6 cellular contexts compared by ENCODE assay signal in genomic region chr12:57429473-57430116, GRCh38. TPM values are rescaled to one million over a fixed set of nuclear protein-coding genes. Genes with fewer than 3 reads are reported as not detected.
A peak's percentile ranks its signal among the peaks of the same experiment; 100 is the strongest.
DNase-seq lines count a peak whose midpoint lies in the region; TF ChIP-seq lines count a peak whose summit lies in the region.

No MANE protein-coding gene starts in this region.

- TF ChIP-seq CTCF in ascending aorta (IDR thresholded peaks at IDR 0.05): no peak
- TF ChIP-seq CTCF in neural crest cell (conservative IDR thresholded peaks at IDR 0.05): no peak

- H3K27me3 Mint-ChIP-seq in neural crest cell (ENCODE audit: low read depth): no peaks in the 10 kb centered on the region

- H3K36me3 ChIP-seq in HUES6 (ENCODE audit: control insufficient read depth, insufficient read depth, low read length) (no peaks in the 10 kb centered on the region), ascending aorta (peaks cover 0 to 6% of the 10 kb centered on the region in 2 donors)

- peak overlapping the region; percentile 97 for H3K27ac Mint-ChIP-seq in neural crest cell (ENCODE audit: unreplicated experiment)

- H3K27me3 ChIP-seq in HUES6 (ENCODE audit: control insufficient read depth, insufficient read depth, low read length) (no peaks in the 10 kb centered on the region), ascending aorta (no peaks in the 10 kb centered on the region)

- H3K4me3 ChIP-seq in HUES6 (ENCODE audit: low read depth, low read length): peak overlapping the region; percentile 83
- peak overlapping the region; percentile 90 to 98 for H3K4me3 ChIP-seq in ascending aorta

- no peaks in the 10 kb centered on the region for H3K9me3 Mint-ChIP-seq in neural crest cell

- H3K4me1 ChIP-seq in HUES6 (ENCODE audit: control insufficient read depth, insufficient read depth, low read length): peaks cover 9% of the 10 kb centered on the region; the same call in 1 of the 2 replicates
- H3K4me1 ChIP-seq in ascending aorta: peaks cover 6 to 7% of the 10 kb centered on the region in 2 donors

- no peaks in the 10 kb centered on the region for H3K9me3 ChIP-seq in HUES6 (ENCODE audit: control insufficient read depth, insufficient read depth, low read depth, low read length)
- no peaks in the 10 kb centered on the region for H3K9me3 ChIP-seq in ascending aorta

- intact Hi-C loops in ascending aorta (cut with DNase I): loop anchor here (1.0 kb wide), 1 partner anchor 23 kb away; no protein-coding TSS in a partner anchor

- peaks cover 29% of the 10 kb centered on the region for H3K4me1 Mint-ChIP-seq in neural crest cell

- peak overlapping the region; percentile 97 for H3K4me3 Mint-ChIP-seq in neural crest cell

- H3K36me3 Mint-ChIP-seq in neural crest cell (ENCODE audit: low read depth): peaks cover 3% of the 10 kb centered on the region

- peak overlapping the region; percentile 82 for H3K9ac ChIP-seq in HUES6 (ENCODE audit: low read length)

- no peak overlapping the region for H3K27ac ChIP-seq in HUES6 (ENCODE audit: low read depth, low read length)
- H3K27ac ChIP-seq in ascending aorta: peak overlapping the region; percentile 94 to 100

- no peak for DNase-seq in ascending aorta (ENCODE audit: low spot score in 2 of 2)
- DNase-seq in neural crest cell (ENCODE audit: low read depth, low spot score): no peak
- DNase-seq in COR-L47 (lab: John Stamatoyannopoulos, UW): no peak
- no peak for DNase-seq in ureter (ENCODE audit: low spot score)
- DNase-seq in SHP77 treated with DMSO at 0.1 percent for 48 hours (lab: John Stamatoyannopoulos, UW): no peak

RNA-seq across cellular contexts. Expression of gene R3HDM2, which starts 1.2 kb away (rescaled TPM):
- total RNA-seq in ascending aorta (49.5 TPM), neural crest cell (57.3 and 57.5 TPM in 2 replicates), ureter (75.3 TPM)

RNA-seq across cellular contexts. Expression of gene INHBC, which starts 5.0 kb away (rescaled TPM):
- not detected for total RNA-seq in ascending aorta
- 0.14 TPM in 1 of 2 replicates, not detected in the other for total RNA-seq in neural crest cell
- not detected for total RNA-seq in ureter

RNA-seq across cellular contexts. Expression of gene INHBE, which starts 25.5 kb away (rescaled TPM):
- total RNA-seq in ascending aorta (not detected), neural crest cell (0.36 and 0.61 TPM in 2 replicates), ureter (0.23 TPM)

RNA-seq across cellular contexts. Expression of gene GLI1, which starts 30.0 kb away (rescaled TPM):
- total RNA-seq in ascending aorta (2.8 TPM), neural crest cell (0.58 and 1.3 TPM in 2 replicates), ureter (4.2 TPM)

RNA-seq across cellular contexts. Expression of gene ARHGAP9, which starts 50.1 kb away (rescaled TPM):
- total RNA-seq in ascending aorta: 21.6 TPM
- total RNA-seq in neural crest cell: 0.56 and 1.0 TPM in 2 replicates
- 10.0 TPM for total RNA-seq in ureter
